34 cellular contexts compared by ENCODE assay signal in genomic region chr11:9936754-9937153, GRCh38.
"Had no signal": no experiment of that assay in that cellular context is flagged by ENCODE, and none has a peak within 500 bp of the region (broad histone marks: within the 10 kb centered on the region; RNA-seq: fewer than 3 reads in every experiment).

No MANE protein-coding gene starts in this region.

- DNase-seq: activated B cell treated with CpG ODN at 0.5 μM for 24 hours; activated CD4-positive, alpha-beta memory T cell treated with anti-CD3 and anti-CD28 coated beads for 36 hours; activated CD4-positive, alpha-beta T cell treated with anti-CD3 and anti-CD28 coated beads for 48 hours; activated CD8-positive, alpha-beta memory T cell treated with anti-CD3 and anti-CD28 coated beads, Interleukin-2, amount 10 ng/mL, durations not matched to agents 7 days and 5 days; activated CD8-positive, alpha-beta memory T cell treated with anti-CD3 and anti-CD28 coated beads, Interleukin-2, amount 50 U/mL, for 4 hours; activated CD8-positive, alpha-beta T cell treated with anti-CD3 and anti-CD28 coated beads, Interleukin-2, amount 10 ng/mL, durations not matched to agents 7 days and 5 days; activated effector memory CD4-positive, alpha-beta T cell treated with anti-CD3 and anti-CD28 coated beads, Interleukin-2, amount 50 U/mL, for 16 hours; activated naive CD4-positive, alpha-beta T cell treated with anti-CD3 and anti-CD28 coated beads, Interleukin-2, amount 10 ng/mL, durations not matched to agents 7 days and 5 days; activated naive CD8-positive, alpha-beta T cell treated with anti-CD3 and anti-CD28 coated beads, Interleukin-2, amount 10 ng/mL, durations not matched to agents 7 days and 5 days; activated T-cell treated with anti-CD3 and anti-CD28 coated beads, Interleukin-2, amount 50 U/mL, for 1 hour; activated T-cell treated with anti-CD3 and anti-CD28 coated beads, Interleukin-2, amount 50 U/mL, for 48 hours; central memory CD4-positive, alpha-beta T cell; cerebellar nuclear complex; colonic mucosa; effector CD8-positive, alpha-beta T cell; esophagus squamous epithelium; foreskin keratinocyte; gastrocnemius medialis; glutamatergic neuron; heart left ventricle; T-helper 17 cell; T1000; WERI-Rb-1 had no signal

- H3K4me3 Mint-ChIP-seq: activated B cell treated with CpG ODN at 0.5 μM for 24 hours; activated CD4-positive, alpha-beta memory T cell treated with anti-CD3 and anti-CD28 coated beads for 36 hours; activated CD8-positive, alpha-beta memory T cell treated with anti-CD3 and anti-CD28 coated beads, Interleukin-2, amount 10 ng/mL, durations not matched to agents 7 days and 5 days; activated CD8-positive, alpha-beta T cell treated with anti-CD3 and anti-CD28 coated beads, Interleukin-2, amount 10 ng/mL, durations not matched to agents 7 days and 5 days; activated naive CD4-positive, alpha-beta T cell treated with anti-CD3 and anti-CD28 coated beads, Interleukin-2, amount 10 ng/mL, durations not matched to agents 7 days and 5 days; activated naive CD8-positive, alpha-beta T cell treated with anti-CD3 and anti-CD28 coated beads, Interleukin-2, amount 10 ng/mL, durations not matched to agents 7 days and 5 days; activated T-helper 1 cell treated with anti-CD3 and anti-CD28 coated beads, Interleukin-12 subunit alpha, Interleukin-12 subunit beta, Interleukin-2, Interleukin-4 antibody, amounts not matched to agents 30 ng/mL and 10 ng/mL and 1 ng/mL, durations not matched to agents 14 hours and 24 hours and 36 hours; brain; T-helper 17 cell; T-helper 2 cell treated with Interferon-gamma antibody and Interleukin-4, amounts not matched to agents 5 μg/mL and 100 μg/mL, for 36 hours had no signal

- H3K27me3 ChIP-seq: ascending aorta, breast epithelium, cardiac muscle cell, colonic mucosa, esophagus squamous epithelium, foreskin keratinocyte, gastrocnemius medialis, heart left ventricle had no signal

- H3K4me3 ChIP-seq: ascending aorta, breast epithelium, cardiac muscle cell, colonic mucosa, esophagus squamous epithelium, gastrocnemius medialis, heart left ventricle had no signal

- H3K9me3 ChIP-seq: ascending aorta, colonic mucosa, esophagus squamous epithelium, gastrocnemius medialis had no signal

- H3K36me3 Mint-ChIP-seq: activated naive CD4-positive, alpha-beta T cell treated with anti-CD3 and anti-CD28 coated beads, Interleukin-2, amount 10 ng/mL, durations not matched to agents 7 days and 5 days had no signal

- H3K9me3 Mint-ChIP-seq: activated CD4-positive, alpha-beta memory T cell treated with anti-CD3 and anti-CD28 coated beads for 36 hours had no signal

- H3K4me1 Mint-ChIP-seq: activated CD8-positive, alpha-beta memory T cell treated with anti-CD3 and anti-CD28 coated beads, Interleukin-2, amount 10 ng/mL, durations not matched to agents 7 days and 5 days; activated naive CD4-positive, alpha-beta T cell treated with anti-CD3 and anti-CD28 coated beads, Interleukin-2, amount 10 ng/mL, durations not matched to agents 7 days and 5 days; activated naive CD8-positive, alpha-beta T cell treated with anti-CD3 and anti-CD28 coated beads, Interleukin-2, amount 10 ng/mL, durations not matched to agents 7 days and 5 days; brain; T-helper 17 cell had no signal

- H3K27ac Mint-ChIP-seq: activated B cell treated with CpG ODN at 0.5 μM for 24 hours; activated CD4-positive, alpha-beta memory T cell treated with anti-CD3 and anti-CD28 coated beads for 36 hours; activated CD8-positive, alpha-beta memory T cell treated with anti-CD3 and anti-CD28 coated beads, Interleukin-2, amount 10 ng/mL, durations not matched to agents 7 days and 5 days; activated CD8-positive, alpha-beta T cell treated with anti-CD3 and anti-CD28 coated beads, Interleukin-2, amount 10 ng/mL, durations not matched to agents 7 days and 5 days; activated naive CD4-positive, alpha-beta T cell treated with anti-CD3 and anti-CD28 coated beads, Interleukin-2, amount 10 ng/mL, durations not matched to agents 7 days and 5 days; activated naive CD4-positive, alpha-beta T cell treated with anti-CD3 and anti-CD28 coated beads, Interleukin-2, amount 50 U/mL, for 72 hours; activated naive CD8-positive, alpha-beta T cell treated with anti-CD3 and anti-CD28 coated beads, Interleukin-2, amount 10 ng/mL, durations not matched to agents 7 days and 5 days; activated T-helper 1 cell treated with anti-CD3 and anti-CD28 coated beads, Interleukin-12 subunit alpha, Interleukin-12 subunit beta, Interleukin-2, Interleukin-4 antibody, amounts not matched to agents 30 ng/mL and 10 ng/mL and 1 ng/mL, durations not matched to agents 14 hours and 24 hours and 36 hours; activated T-helper 2 cell treated with anti-CD3 and anti-CD28 coated beads, Interferon-gamma antibody, Interleukin-2, Interleukin-4, amounts not matched to agents 10 μg/mL and 5 μg/mL and 100 μg/mL, durations not matched to agents 14 hours and 24 hours and 36 hours; brain; T-helper 17 cell; T-helper 2 cell treated with Interferon-gamma antibody and Interleukin-4, amounts not matched to agents 5 μg/mL and 100 μg/mL, for 36 hours had no signal

- H3K36me3 ChIP-seq: ascending aorta, breast epithelium, cardiac muscle cell, colonic mucosa, esophagus squamous epithelium, gastrocnemius medialis, heart left ventricle, WERI-Rb-1 had no signal

- H3K4me1 ChIP-seq: ascending aorta, breast epithelium, colonic mucosa, esophagus squamous epithelium, foreskin keratinocyte, gastrocnemius medialis, heart left ventricle had no signal

- ATAC-seq: activated CD4-positive, CD25-positive, alpha-beta regulatory T cell treated with anti-CD3 and anti-CD28 coated beads, Interleukin-2, amount 50 U/mL, for 24 hours; activated CD8-positive, alpha-beta memory T cell treated with anti-CD3 and anti-CD28 coated beads, Interleukin-2, amount 10 ng/mL, durations not matched to agents 7 days and 5 days; activated CD8-positive, alpha-beta T cell treated with anti-CD3 and anti-CD28 coated beads, Interleukin-2, amount 10 ng/mL, durations not matched to agents 7 days and 5 days; activated naive CD4-positive, alpha-beta T cell treated with anti-CD3 and anti-CD28 coated beads, Interleukin-2, amount 50 U/mL, for 72 hours; foreskin keratinocyte; gastrocnemius medialis; heart left ventricle; T-helper 17 cell had no signal

- H3K27me3 Mint-ChIP-seq: activated B cell treated with CpG ODN at 0.5 μM for 24 hours; activated CD4-positive, alpha-beta memory T cell treated with anti-CD3 and anti-CD28 coated beads for 36 hours; activated CD8-positive, alpha-beta memory T cell treated with anti-CD3 and anti-CD28 coated beads, Interleukin-2, amount 10 ng/mL, durations not matched to agents 7 days and 5 days; activated naive CD4-positive, alpha-beta T cell treated with anti-CD3 and anti-CD28 coated beads, Interleukin-2, amount 10 ng/mL, durations not matched to agents 7 days and 5 days; activated naive CD8-positive, alpha-beta T cell treated with anti-CD3 and anti-CD28 coated beads, Interleukin-2, amount 10 ng/mL, durations not matched to agents 7 days and 5 days; brain; T-helper 17 cell had no signal

- H3K27ac ChIP-seq: ascending aorta, breast epithelium, cardiac muscle cell, colonic mucosa, epithelial cell of prostate, esophagus squamous epithelium, foreskin keratinocyte, gastrocnemius medialis, heart left ventricle, WERI-Rb-1 had no signal

- FAIRE-seq: endothelial cell of umbilical vein had no signal
